8 cellular contexts compared by ENCODE assay signal in genomic region chr5:94618029-94618492, GRCh38. TPM values are rescaled to one million over a fixed set of nuclear protein-coding genes. Genes with fewer than 3 reads are reported as not detected.
A peak's percentile ranks its signal among the peaks of the same experiment; 100 is the strongest.
DNase-seq lines count a peak whose midpoint lies in the region; ATAC-seq and TF ChIP-seq lines count a peak whose summit lies in the region.

No MANE protein-coding gene starts in this region.

- peak overlapping the region; percentile 86 to 96 (median 90) for H3K27ac Mint-ChIP-seq in CD4-positive, alpha-beta memory T cell

- H3K4me1 ChIP-seq in CD4-positive, alpha-beta memory T cell (ENCODE audit: insufficient read depth, low read length) = peaks cover 47% of the 10 kb centered on the region
- H3K4me1 ChIP-seq in ascending aorta (peaks cover 0 to 12% of the 10 kb centered on the region in 2 donors), hepatocyte (ENCODE audit: insufficient read depth) (peaks cover 16% of the 10 kb centered on the region)

- no peaks in the 10 kb centered on the region for H3K9me2 ChIP-seq in hepatocyte (replicated peaks; ENCODE audit: insufficient read depth)

- TF ChIP-seq CTCF in ascending aorta (IDR thresholded peaks at IDR 0.05) (no peak), hepatocyte (IDR thresholded peaks at IDR 0.05; ENCODE audit: poor library complexity) (no peak)

- peak overlapping the region; percentile 57 for H3K27ac ChIP-seq in CD4-positive, alpha-beta memory T cell (ENCODE audit: low read depth, low read length)
- peak overlapping the region; percentile 31 to 44 for H3K27ac ChIP-seq in ascending aorta
- H3K27ac ChIP-seq in hepatocyte = peak overlapping the region; percentile 78

- H3K4me3 Mint-ChIP-seq in CD4-positive, alpha-beta memory T cell = peak overlapping the region; percentile 89 to 98 (median 94)

- ATAC-seq in GM19025 (IDR thresholded peaks at IDR 0.05; ENCODE audit: low read depth, unreplicated experiment) (peak; percentile 18), HG03159 (IDR thresholded peaks at IDR 0.05; ENCODE audit: unreplicated experiment) (peak; percentile 24), GM18505 (IDR thresholded peaks at IDR 0.05; ENCODE audit: unreplicated experiment) (no peak)

- H3K4me2 ChIP-seq in hepatocyte = peak overlapping the region; percentile 78

- H3K9me3 Mint-ChIP-seq in CD4-positive, alpha-beta memory T cell = no peaks in the 10 kb centered on the region

- no peaks in the 10 kb centered on the region for H3K9me3 ChIP-seq in CD4-positive, alpha-beta memory T cell (ENCODE audit: control insufficient read depth in 1 of 2, low read length in 2 of 2)
- H3K9me3 ChIP-seq in ascending aorta (no peaks in the 10 kb centered on the region), hepatocyte (ENCODE audit: low read depth) (no peaks in the 10 kb centered on the region)

- no peaks in the 10 kb centered on the region for H4K20me1 ChIP-seq in hepatocyte (ENCODE audit: insufficient read depth, poor library complexity, severe bottlenecking)

- DNase-seq in CD4-positive, alpha-beta memory T cell = peak in 1 of 5 donors; percentile 59
- peak; percentile 34 for DNase-seq in NCI-H748 treated with DMSO at 0.1 percent for 48 hours (lab: John Stamatoyannopoulos, UW)
- DNase-seq in ascending aorta (ENCODE audit: low spot score in 2 of 2) = peak in 1 of 2 donors; percentile 66
- DNase-seq in hepatocyte (ENCODE audit: low spot score) = peak; percentile 77
- DNase-seq in posterior cingulate gyrus = peak in 8 of 10 donors; percentile 28 to 89 (median 33)

- no peaks in the 10 kb centered on the region for H3K27me3 ChIP-seq in CD4-positive, alpha-beta memory T cell (ENCODE audit: insufficient read depth, low read length)
- H3K27me3 ChIP-seq in ascending aorta = no peaks in the 10 kb centered on the region
- H3K27me3 ChIP-seq in hepatocyte = no peaks in the 10 kb centered on the region

- H3K79me2 ChIP-seq in hepatocyte = peaks cover 47% of the 10 kb centered on the region

- POLR2A ChIA-PET in CD4-positive, alpha-beta memory T cell (lab: Charles Lee; ENCODE audit: partially characterized antibody) = interaction anchor here (1.0 to 1.7 kb wide), 5 partner anchors 8 to 51 kb away, joined by 3 to 7 read pairs (median 3); no protein-coding TSS in a partner anchor

- H3K36me3 ChIP-seq in CD4-positive, alpha-beta memory T cell (ENCODE audit: insufficient read depth, low read length) = no peaks in the 10 kb centered on the region
- H3K36me3 ChIP-seq in ascending aorta = no peaks in the 10 kb centered on the region
- no peaks in the 10 kb centered on the region for H3K36me3 ChIP-seq in hepatocyte (replicated peaks; ENCODE audit: insufficient read depth, low read depth)

- H3K4me3 ChIP-seq in CD4-positive, alpha-beta memory T cell (ENCODE audit: low read length in 2 of 2) = peak overlapping the region; percentile 25 to 67
- H3K4me3 ChIP-seq in ascending aorta (peak overlapping the region; percentile 82 to 98), hepatocyte (peak overlapping the region; percentile 97)

- under 1% methylated on average over 23 of the region's 23 CpGs for WGBS in hepatocyte (ENCODE audit: low lambda C conversion rate, missing lambda C conversion rate)

- peak overlapping the region; percentile 85 for H2AFZ ChIP-seq in hepatocyte

- CTCF ChIA-PET in CD4-positive, alpha-beta memory T cell (lab: Charles Lee; ENCODE audit: partially characterized antibody) = interaction anchor here (1.1 to 1.8 kb wide), 6 partner anchors 8 to 120 kb away, joined by 3 to 6 read pairs (median 4); no protein-coding TSS in a partner anchor

- no peaks in the 10 kb centered on the region for H3K27me3 Mint-ChIP-seq in CD4-positive, alpha-beta memory T cell

- peaks cover 0 to 14% of the 10 kb centered on the region in 2 donors for H3K36me3 Mint-ChIP-seq in CD4-positive, alpha-beta memory T cell

- H3K4me1 Mint-ChIP-seq in CD4-positive, alpha-beta memory T cell = peaks cover 25 to 50% (median 41%) of the 10 kb centered on the region in 4 donors

- intact Hi-C loops in CD4-positive, alpha-beta memory T cell (cut with micrococcal nuclease) = loop anchor here (1.0 to 10.0 kb wide), 4 partner anchors 40 to 1033 kb away; partner anchors contain the start of genes NR2F1 and NR2F1-AS1
- intact Hi-C loops in ascending aorta (cut with DNase I) = no loop called here
- intact Hi-C loops in posterior cingulate gyrus (cut with DNase I) = no loop called here

- TF ChIP-seq POLR2A in GM18505 (IDR thresholded peaks at IDR 0.05; ENCODE audit: borderline replicate concordance, extremely low read depth, insufficient read depth, insufficient read length) = no peak

RNA-seq across cellular contexts. Expression of gene KIAA0825, which starts 0.3 kb away (rescaled TPM):
- 1 to 10 TPM; 2.1 to 2.2 TPM for total RNA-seq in CD4-positive, alpha-beta memory T cell
- 1 to 10 TPM; 1.5 to 2.0 TPM for polyA plus RNA-seq in CD4-positive, alpha-beta memory T cell
- total RNA-seq in ascending aorta (2.4 TPM), hepatocyte (4.5 and 4.9 TPM in 2 replicates)
- 2.1 and 2.7 TPM in 2 replicates for polyA plus RNA-seq in hepatocyte

RNA-seq across cellular contexts. Expression of gene SLF1, which starts 0.4 kb away (rescaled TPM):
- total RNA-seq in CD4-positive, alpha-beta memory T cell = 10 to 100 TPM; 14.3 to 16.5 TPM
- polyA plus RNA-seq in CD4-positive, alpha-beta memory T cell = 10 to 100 TPM in 1 of 2 donors, 1 to 10 TPM in 1; 4.3 to 12.1 TPM
- total RNA-seq in ascending aorta (0.11 TPM), hepatocyte (5.5 and 9.0 TPM in 2 replicates)
- polyA plus RNA-seq in hepatocyte = 3.3 and 7.0 TPM in 2 replicates

Comparison
In these comparisons a context has a peak if more than half of its experiments do, and no peak if none do; other contexts are left out.
1. H3K4me3 ChIP-seq: peak in every context shown above with its lines; median percentile 97 in hepatocyte; 90 in ascending aorta; 46 in CD4-positive, alpha-beta memory T cell.